2 cellular contexts compared by ENCODE assay signal in the genomic region with DNA sequence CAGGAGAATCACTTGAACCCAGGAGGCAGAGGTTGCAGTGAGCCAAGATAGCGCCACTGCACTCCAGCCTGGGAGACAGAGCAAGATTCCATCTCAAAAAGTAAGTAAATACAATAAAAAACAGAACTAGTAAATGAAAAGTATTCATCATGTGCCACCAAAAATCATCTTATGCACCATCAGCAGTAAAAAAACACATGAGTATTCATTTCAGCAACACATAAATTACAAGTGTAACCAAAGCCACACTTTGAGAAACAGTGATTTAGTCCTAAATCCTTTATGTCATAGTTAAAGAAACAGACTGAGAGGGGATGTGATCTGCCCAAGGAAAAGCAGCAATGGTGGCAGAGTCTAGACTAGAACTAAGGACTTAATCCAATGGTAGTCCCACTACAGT.
TF ChIP-seq lines count a peak whose summit lies in the region.

No MANE protein-coding gene starts in this region.

TF ChIP-seq in A549, 52 proteins besides CTCF, POLR2A, EP300 and RAD21:
- TF ChIP-seq, protein P1, sequence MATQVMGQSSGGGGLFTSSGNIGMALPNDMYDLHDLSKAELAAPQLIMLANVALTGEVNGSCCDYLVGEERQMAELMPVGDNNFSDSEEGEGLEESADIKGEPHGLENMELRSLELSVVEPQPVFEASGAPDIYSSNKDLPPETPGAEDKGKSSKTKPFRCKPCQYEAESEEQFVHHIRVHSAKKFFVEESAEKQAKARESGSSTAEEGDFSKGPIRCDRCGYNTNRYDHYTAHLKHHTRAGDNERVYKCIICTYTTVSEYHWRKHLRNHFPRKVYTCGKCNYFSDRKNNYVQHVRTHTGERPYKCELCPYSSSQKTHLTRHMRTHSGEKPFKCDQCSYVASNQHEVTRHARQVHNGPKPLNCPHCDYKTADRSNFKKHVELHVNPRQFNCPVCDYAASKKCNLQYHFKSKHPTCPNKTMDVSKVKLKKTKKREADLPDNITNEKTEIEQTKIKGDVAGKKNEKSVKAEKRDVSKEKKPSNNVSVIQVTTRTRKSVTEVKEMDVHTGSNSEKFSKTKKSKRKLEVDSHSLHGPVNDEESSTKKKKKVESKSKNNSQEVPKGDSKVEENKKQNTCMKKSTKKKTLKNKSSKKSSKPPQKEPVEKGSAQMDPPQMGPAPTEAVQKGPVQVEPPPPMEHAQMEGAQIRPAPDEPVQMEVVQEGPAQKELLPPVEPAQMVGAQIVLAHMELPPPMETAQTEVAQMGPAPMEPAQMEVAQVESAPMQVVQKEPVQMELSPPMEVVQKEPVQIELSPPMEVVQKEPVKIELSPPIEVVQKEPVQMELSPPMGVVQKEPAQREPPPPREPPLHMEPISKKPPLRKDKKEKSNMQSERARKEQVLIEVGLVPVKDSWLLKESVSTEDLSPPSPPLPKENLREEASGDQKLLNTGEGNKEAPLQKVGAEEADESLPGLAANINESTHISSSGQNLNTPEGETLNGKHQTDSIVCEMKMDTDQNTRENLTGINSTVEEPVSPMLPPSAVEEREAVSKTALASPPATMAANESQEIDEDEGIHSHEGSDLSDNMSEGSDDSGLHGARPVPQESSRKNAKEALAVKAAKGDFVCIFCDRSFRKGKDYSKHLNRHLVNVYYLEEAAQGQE (IDR thresholded peaks at IDR 0.05) = no peak
- TF ChIP-seq MAFK (IDR thresholded peaks at IDR 0.05; ENCODE audit: partially characterized antibody) = peak; percentile 17

TF ChIP-seq in K562, 482 proteins besides CTCF, POLR2A, EP300 and RAD21:
- TF ChIP-seq ZNF263 (CRISPR knock-in tag; IDR thresholded peaks at IDR 0.05; ENCODE audit: borderline replicate concordance) (no peak), MEIS2 (IDR thresholded peaks at IDR 0.05; ENCODE audit: partially characterized antibody) (peak; percentile 12), ZNF76 (CRISPR knock-in tag; IDR thresholded peaks at IDR 0.05; ENCODE audit: borderline replicate concordance) (no peak), ELF2 (CRISPR knock-in tag; IDR thresholded peaks at IDR 0.05) (no peak), MAFG (tag; conservative IDR thresholded peaks at IDR 0.05) (peak; percentile 45; the same call in 1 of the 2 replicates), ZNF316 (IDR thresholded peaks at IDR 0.05) (peak; percentile 68), NONO (IDR thresholded peaks at IDR 0.05; ENCODE audit: low read depth in 2 of 2, low read length in 1 of 2) (no peak), HCFC1 (IDR thresholded peaks at IDR 0.05; ENCODE audit: low read depth, low read length) (no peak), BRD4 (IDR thresholded peaks at IDR 0.05) (no peak), KDM1A (IDR thresholded peaks at IDR 0.05) (peak in 1 of 2 experiments; percentile 44; a peak in 1 of 4 replicates)
- TF ChIP-seq, protein P2, sequence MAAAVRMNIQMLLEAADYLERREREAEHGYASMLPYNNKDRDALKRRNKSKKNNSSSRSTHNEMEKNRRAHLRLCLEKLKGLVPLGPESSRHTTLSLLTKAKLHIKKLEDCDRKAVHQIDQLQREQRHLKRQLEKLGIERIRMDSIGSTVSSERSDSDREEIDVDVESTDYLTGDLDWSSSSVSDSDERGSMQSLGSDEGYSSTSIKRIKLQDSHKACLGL (CRISPR knock-in tag; IDR thresholded peaks at IDR 0.05; ENCODE audit: borderline replicate concordance, poor library complexity, severe bottlenecking) = no peak
- TF ChIP-seq, protein P3, sequence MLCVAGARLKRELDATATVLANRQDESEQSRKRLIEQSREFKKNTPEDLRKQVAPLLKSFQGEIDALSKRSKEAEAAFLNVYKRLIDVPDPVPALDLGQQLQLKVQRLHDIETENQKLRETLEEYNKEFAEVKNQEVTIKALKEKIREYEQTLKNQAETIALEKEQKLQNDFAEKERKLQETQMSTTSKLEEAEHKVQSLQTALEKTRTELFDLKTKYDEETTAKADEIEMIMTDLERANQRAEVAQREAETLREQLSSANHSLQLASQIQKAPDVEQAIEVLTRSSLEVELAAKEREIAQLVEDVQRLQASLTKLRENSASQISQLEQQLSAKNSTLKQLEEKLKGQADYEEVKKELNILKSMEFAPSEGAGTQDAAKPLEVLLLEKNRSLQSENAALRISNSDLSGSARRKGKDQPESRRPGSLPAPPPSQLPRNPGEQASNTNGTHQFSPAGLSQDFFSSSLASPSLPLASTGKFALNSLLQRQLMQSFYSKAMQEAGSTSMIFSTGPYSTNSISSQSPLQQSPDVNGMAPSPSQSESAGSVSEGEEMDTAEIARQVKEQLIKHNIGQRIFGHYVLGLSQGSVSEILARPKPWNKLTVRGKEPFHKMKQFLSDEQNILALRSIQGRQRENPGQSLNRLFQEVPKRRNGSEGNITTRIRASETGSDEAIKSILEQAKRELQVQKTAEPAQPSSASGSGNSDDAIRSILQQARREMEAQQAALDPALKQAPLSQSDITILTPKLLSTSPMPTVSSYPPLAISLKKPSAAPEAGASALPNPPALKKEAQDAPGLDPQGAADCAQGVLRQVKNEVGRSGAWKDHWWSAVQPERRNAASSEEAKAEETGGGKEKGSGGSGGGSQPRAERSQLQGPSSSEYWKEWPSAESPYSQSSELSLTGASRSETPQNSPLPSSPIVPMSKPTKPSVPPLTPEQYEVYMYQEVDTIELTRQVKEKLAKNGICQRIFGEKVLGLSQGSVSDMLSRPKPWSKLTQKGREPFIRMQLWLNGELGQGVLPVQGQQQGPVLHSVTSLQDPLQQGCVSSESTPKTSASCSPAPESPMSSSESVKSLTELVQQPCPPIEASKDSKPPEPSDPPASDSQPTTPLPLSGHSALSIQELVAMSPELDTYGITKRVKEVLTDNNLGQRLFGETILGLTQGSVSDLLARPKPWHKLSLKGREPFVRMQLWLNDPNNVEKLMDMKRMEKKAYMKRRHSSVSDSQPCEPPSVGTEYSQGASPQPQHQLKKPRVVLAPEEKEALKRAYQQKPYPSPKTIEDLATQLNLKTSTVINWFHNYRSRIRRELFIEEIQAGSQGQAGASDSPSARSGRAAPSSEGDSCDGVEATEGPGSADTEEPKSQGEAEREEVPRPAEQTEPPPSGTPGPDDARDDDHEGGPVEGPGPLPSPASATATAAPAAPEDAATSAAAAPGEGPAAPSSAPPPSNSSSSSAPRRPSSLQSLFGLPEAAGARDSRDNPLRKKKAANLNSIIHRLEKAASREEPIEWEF (CRISPR knock-in tag; IDR thresholded peaks at IDR 0.05) = no peak
- TF ChIP-seq, protein P4, sequence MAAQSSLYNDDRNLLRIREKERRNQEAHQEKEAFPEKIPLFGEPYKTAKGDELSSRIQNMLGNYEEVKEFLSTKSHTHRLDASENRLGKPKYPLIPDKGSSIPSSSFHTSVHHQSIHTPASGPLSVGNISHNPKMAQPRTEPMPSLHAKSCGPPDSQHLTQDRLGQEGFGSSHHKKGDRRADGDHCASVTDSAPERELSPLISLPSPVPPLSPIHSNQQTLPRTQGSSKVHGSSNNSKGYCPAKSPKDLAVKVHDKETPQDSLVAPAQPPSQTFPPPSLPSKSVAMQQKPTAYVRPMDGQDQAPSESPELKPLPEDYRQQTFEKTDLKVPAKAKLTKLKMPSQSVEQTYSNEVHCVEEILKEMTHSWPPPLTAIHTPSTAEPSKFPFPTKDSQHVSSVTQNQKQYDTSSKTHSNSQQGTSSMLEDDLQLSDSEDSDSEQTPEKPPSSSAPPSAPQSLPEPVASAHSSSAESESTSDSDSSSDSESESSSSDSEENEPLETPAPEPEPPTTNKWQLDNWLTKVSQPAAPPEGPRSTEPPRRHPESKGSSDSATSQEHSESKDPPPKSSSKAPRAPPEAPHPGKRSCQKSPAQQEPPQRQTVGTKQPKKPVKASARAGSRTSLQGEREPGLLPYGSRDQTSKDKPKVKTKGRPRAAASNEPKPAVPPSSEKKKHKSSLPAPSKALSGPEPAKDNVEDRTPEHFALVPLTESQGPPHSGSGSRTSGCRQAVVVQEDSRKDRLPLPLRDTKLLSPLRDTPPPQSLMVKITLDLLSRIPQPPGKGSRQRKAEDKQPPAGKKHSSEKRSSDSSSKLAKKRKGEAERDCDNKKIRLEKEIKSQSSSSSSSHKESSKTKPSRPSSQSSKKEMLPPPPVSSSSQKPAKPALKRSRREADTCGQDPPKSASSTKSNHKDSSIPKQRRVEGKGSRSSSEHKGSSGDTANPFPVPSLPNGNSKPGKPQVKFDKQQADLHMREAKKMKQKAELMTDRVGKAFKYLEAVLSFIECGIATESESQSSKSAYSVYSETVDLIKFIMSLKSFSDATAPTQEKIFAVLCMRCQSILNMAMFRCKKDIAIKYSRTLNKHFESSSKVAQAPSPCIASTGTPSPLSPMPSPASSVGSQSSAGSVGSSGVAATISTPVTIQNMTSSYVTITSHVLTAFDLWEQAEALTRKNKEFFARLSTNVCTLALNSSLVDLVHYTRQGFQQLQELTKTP (IDR thresholded peaks at IDR 0.05; ENCODE audit: low read depth in 1 of 2, partially characterized antibody in 2 of 2) = no peak
- TF ChIP-seq, protein P5, sequence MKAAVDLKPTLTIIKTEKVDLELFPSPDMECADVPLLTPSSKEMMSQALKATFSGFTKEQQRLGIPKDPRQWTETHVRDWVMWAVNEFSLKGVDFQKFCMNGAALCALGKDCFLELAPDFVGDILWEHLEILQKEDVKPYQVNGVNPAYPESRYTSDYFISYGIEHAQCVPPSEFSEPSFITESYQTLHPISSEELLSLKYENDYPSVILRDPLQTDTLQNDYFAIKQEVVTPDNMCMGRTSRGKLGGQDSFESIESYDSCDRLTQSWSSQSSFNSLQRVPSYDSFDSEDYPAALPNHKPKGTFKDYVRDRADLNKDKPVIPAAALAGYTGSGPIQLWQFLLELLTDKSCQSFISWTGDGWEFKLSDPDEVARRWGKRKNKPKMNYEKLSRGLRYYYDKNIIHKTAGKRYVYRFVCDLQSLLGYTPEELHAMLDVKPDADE (conservative IDR thresholded peaks at IDR 0.05; ENCODE audit: control insufficient read depth, low read depth, low read length) = no peak
- TF ChIP-seq, protein P6, sequence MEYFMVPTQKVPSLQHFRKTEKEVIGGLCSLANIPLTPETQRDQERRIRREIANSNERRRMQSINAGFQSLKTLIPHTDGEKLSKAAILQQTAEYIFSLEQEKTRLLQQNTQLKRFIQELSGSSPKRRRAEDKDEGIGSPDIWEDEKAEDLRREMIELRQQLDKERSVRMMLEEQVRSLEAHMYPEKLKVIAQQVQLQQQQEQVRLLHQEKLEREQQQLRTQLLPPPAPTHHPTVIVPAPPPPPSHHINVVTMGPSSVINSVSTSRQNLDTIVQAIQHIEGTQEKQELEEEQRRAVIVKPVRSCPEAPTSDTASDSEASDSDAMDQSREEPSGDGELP (CRISPR knock-in tag; IDR thresholded peaks at IDR 0.05; ENCODE audit: borderline replicate concordance) = no peak
- TF ChIP-seq, protein P7, sequence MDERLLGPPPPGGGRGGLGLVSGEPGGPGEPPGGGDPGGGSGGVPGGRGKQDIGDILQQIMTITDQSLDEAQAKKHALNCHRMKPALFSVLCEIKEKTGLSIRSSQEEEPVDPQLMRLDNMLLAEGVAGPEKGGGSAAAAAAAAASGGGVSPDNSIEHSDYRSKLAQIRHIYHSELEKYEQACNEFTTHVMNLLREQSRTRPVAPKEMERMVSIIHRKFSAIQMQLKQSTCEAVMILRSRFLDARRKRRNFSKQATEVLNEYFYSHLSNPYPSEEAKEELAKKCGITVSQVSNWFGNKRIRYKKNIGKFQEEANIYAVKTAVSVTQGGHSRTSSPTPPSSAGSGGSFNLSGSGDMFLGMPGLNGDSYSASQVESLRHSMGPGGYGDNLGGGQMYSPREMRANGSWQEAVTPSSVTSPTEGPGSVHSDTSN (CRISPR knock-in tag; IDR thresholded peaks at IDR 0.05; ENCODE audit: low read depth) = no peak
- TF ChIP-seq, protein P7 (tag; conservative IDR thresholded peaks at IDR 0.05; ENCODE audit: low read depth) = peak; percentile 49
TF ChIP-seq in K562: peak in this region for 5.
